Comparison of ENCODE assay signal across 19 cellular contexts in genomic region chr5:29085142-29085541, GRCh38.
"Had no signal": no experiment of that assay in that cellular context is flagged by ENCODE, and none has a peak within 500 bp of the region (broad histone marks: within the 10 kb centered on the region; RNA-seq: fewer than 3 reads in every experiment).

No MANE protein-coding gene starts in this region.

- H3K4me3 Mint-ChIP-seq: activated CD4-positive, alpha-beta memory T cell treated with anti-CD3 and anti-CD28 coated beads, Interleukin-2, amount 10 ng/mL, durations not matched to agents 7 days and 5 days; activated CD4-positive, alpha-beta T cell treated with anti-CD3 and anti-CD28 coated beads, Interleukin-2, amount 10 ng/mL, durations not matched to agents 24 days and 14 days; naive B cell; stimulated activated effector memory CD8-positive, alpha-beta T cell treated with anti-CD3 and anti-CD28 coated beads, Interleukin-12 subunit alpha, Interleukin-12 subunit beta, amount 100 ng/mL, for 72 hours; stimulated activated naive CD8-positive, alpha-beta T cell treated with anti-CD3 and anti-CD28 coated beads, Interleukin-15, amount 100 ng/mL, for 72 hours; T-helper 1 cell treated with Interleukin-12 subunit alpha and Interleukin-12 subunit beta and Interleukin-4 antibody, amounts not matched to agents 30 μg/mL and 1 μg/mL, for 36 hours had no signal

- H3K27ac ChIP-seq: ascending aorta, lower lobe of right lung, tibial artery, uterus had no signal

- H3K36me3 Mint-ChIP-seq: naive B cell; stimulated activated effector memory CD8-positive, alpha-beta T cell treated with anti-CD3 and anti-CD28 coated beads, Interleukin-12 subunit alpha, Interleukin-12 subunit beta, amount 100 ng/mL, for 72 hours had no signal

- H3K9me3 ChIP-seq: ascending aorta, lower lobe of right lung, tibial artery, uterus had no signal

- H3K4me3 ChIP-seq: ascending aorta, lower lobe of right lung, tibial artery, uterus had no signal

- H3K27me3 ChIP-seq: ascending aorta, tibial artery, uterus had no signal

- H3K36me3 ChIP-seq: ascending aorta, lower lobe of right lung, tibial artery, uterus had no signal

- H3K27me3 Mint-ChIP-seq: activated CD4-positive, alpha-beta memory T cell treated with anti-CD3 and anti-CD28 coated beads, Interleukin-2, amount 10 ng/mL, durations not matched to agents 7 days and 5 days; activated CD4-positive, alpha-beta T cell treated with anti-CD3 and anti-CD28 coated beads, Interleukin-2, amount 10 ng/mL, durations not matched to agents 24 days and 14 days; naive B cell; stimulated activated naive CD8-positive, alpha-beta T cell treated with anti-CD3 and anti-CD28 coated beads, Interleukin-15, amount 100 ng/mL, for 72 hours had no signal

- H3K4me1 Mint-ChIP-seq: activated CD4-positive, alpha-beta memory T cell treated with anti-CD3 and anti-CD28 coated beads, Interleukin-2, amount 10 ng/mL, durations not matched to agents 7 days and 5 days; activated CD4-positive, alpha-beta T cell treated with anti-CD3 and anti-CD28 coated beads, Interleukin-2, amount 10 ng/mL, durations not matched to agents 24 days and 14 days; naive B cell; stimulated activated effector memory CD8-positive, alpha-beta T cell treated with anti-CD3 and anti-CD28 coated beads, Interleukin-12 subunit alpha, Interleukin-12 subunit beta, amount 100 ng/mL, for 72 hours; stimulated activated naive CD8-positive, alpha-beta T cell treated with anti-CD3 and anti-CD28 coated beads, Interleukin-15, amount 100 ng/mL, for 72 hours had no signal

- H3K4me1 ChIP-seq: ascending aorta, lower lobe of right lung, tibial artery, uterus had no signal

- DNase-seq: activated CD4-positive, alpha-beta memory T cell treated with anti-CD3 and anti-CD28 coated beads, Interleukin-2, amount 10 ng/mL, durations not matched to agents 7 days and 5 days; activated CD4-positive, alpha-beta T cell treated with anti-CD3 and anti-CD28 coated beads, Interleukin-2, amount 10 ng/mL, durations not matched to agents 24 days and 14 days; activated effector memory CD4-positive, alpha-beta T cell treated with anti-CD3 and anti-CD28 coated beads, Interleukin-2, amount 50 U/mL, for 16 hours; activated naive CD4-positive, alpha-beta T cell treated with anti-CD3 and anti-CD28 coated beads, Interleukin-2, amount 50 U/mL, for 16 hours; activated T-cell treated with anti-CD3 and anti-CD28 coated beads for 4 hours; central memory CD4-positive, alpha-beta T cell; effector memory CD4-positive, alpha-beta T cell; hypothalamus; lower lobe of right lung; mesendoderm; naive B cell; small intestine; stimulated activated CD4-positive, alpha-beta T cell treated with anti-CD3 and anti-CD28 coated beads, Interleukin-2, amount 100 ng/mL, for 24 hours; stimulated activated naive CD8-positive, alpha-beta T cell treated with anti-CD3 and anti-CD28 coated beads, Interleukin-15, amount 100 ng/mL, for 72 hours; tibial artery; uterus had no signal

- H3K27ac Mint-ChIP-seq: activated CD4-positive, alpha-beta memory T cell treated with anti-CD3 and anti-CD28 coated beads, Interleukin-2, amount 10 ng/mL, durations not matched to agents 7 days and 5 days; activated CD4-positive, alpha-beta T cell treated with anti-CD3 and anti-CD28 coated beads, Interleukin-2, amount 10 ng/mL, durations not matched to agents 24 days and 14 days; stimulated activated effector memory CD8-positive, alpha-beta T cell treated with anti-CD3 and anti-CD28 coated beads, Interleukin-12 subunit alpha, Interleukin-12 subunit beta, amount 100 ng/mL, for 72 hours; stimulated activated naive CD8-positive, alpha-beta T cell treated with anti-CD3 and anti-CD28 coated beads, Interleukin-15, amount 100 ng/mL, for 72 hours; T-helper 1 cell treated with Interleukin-12 subunit alpha and Interleukin-12 subunit beta and Interleukin-4 antibody, amounts not matched to agents 30 μg/mL and 1 μg/mL, for 36 hours had no signal
